In genomic region chr3:71317140-71317539, GRCh38 we compare ENCODE assay signal across 10 cellular contexts.
"Had no signal": no experiment of that assay in that cellular context is flagged by ENCODE, and none has a peak within 500 bp of the region (broad histone marks: within the 10 kb centered on the region; RNA-seq: fewer than 3 reads in every experiment).

No MANE protein-coding gene starts in this region.

- DNase-seq: activated CD4-positive, alpha-beta T cell treated with anti-CD3 and anti-CD28 coated beads, Interleukin-2, amount 50 U/mL, for 1 hour; activated naive CD4-positive, alpha-beta T cell treated with Interleukin-2 at 50 U/mL for 16 hours; amygdala; brain microvascular endothelial cell; hypothalamus; natural killer cell; nucleus accumbens; right cardiac atrium; stimulated activated CD4-positive, alpha-beta T cell treated with anti-CD3 and anti-CD28 coated beads, Interleukin-12 subunit alpha, Interleukin-12 subunit beta, amount 100 ng/mL, for 4 hours had no signal

- H3K27me3 ChIP-seq: brain microvascular endothelial cell had no signal

- H3K27me3 Mint-ChIP-seq: progenitor cell of endocrine pancreas had no signal

- H3K9me3 Mint-ChIP-seq: natural killer cell had no signal

- H3K36me3 Mint-ChIP-seq: natural killer cell had no signal

- H3K27ac ChIP-seq: brain microvascular endothelial cell had no signal

- H3K27ac Mint-ChIP-seq: natural killer cell had no signal

- H3K36me3 ChIP-seq: brain microvascular endothelial cell had no signal

- ATAC-seq: natural killer cell, right cardiac atrium had no signal

- H3K4me3 Mint-ChIP-seq: natural killer cell had no signal

- H3K4me1 Mint-ChIP-seq: natural killer cell had no signal
